In the genomic region with DNA sequence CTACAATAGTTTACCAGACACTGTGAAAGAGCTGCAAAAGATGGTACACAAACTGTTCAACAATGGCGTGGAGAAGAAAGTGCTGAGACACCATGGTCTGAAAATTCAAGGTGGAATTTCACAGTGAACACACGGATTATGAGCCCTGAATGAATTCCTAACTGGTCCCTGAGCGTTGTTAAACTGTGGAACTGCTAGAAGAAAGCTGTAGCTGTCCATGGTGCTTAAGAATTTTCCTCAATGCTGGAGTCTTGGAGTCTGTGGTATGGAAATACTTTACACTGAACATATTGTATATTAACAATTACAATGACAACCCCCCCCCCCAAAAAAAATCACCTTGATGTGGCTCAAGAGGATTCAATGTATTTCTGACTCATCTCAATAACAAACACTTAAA, we compare ENCODE assay signal across 14 cellular contexts.
DNase-seq lines count a peak whose midpoint lies in the region; ATAC-seq, FAIRE-seq and TF ChIP-seq lines count a peak whose summit lies in the region.
"Had no signal": no experiment of that assay in that cellular context is flagged by ENCODE, and none has a peak within 500 bp of the region (broad histone marks: within the 10 kb centered on the region; RNA-seq: fewer than 3 reads in every experiment).

No MANE protein-coding gene starts in this region.

- ATAC-seq in K562, result no peak
- no peak for ATAC-seq in activated CD8-positive, alpha-beta memory T cell treated with anti-CD3 and anti-CD28 coated beads, Interleukin-2, amount 10 ng/mL, durations not matched to agents 7 days and 5 days
- ATAC-seq in stimulated activated naive CD8-positive, alpha-beta T cell treated with anti-CD3 and anti-CD28 coated beads, Interleukin-15, Interleukin-2, amounts not matched to agents 100 U/mL and 50 U/mL, for 24 hours, result no peak
- ATAC-seq: activated T-helper 17 cell treated with anti-CD3 and anti-CD28 coated beads, Interleukin-2, amount 50 U/mL, for 72 hours; effector memory CD8-positive, alpha-beta T cell; sciatic nerve had no signal

- peaks cover 3% of the 10 kb centered on the region for H3K27me3 Mint-ChIP-seq in activated CD8-positive, alpha-beta memory T cell treated with anti-CD3 and anti-CD28 coated beads, Interleukin-2, amount 10 ng/mL, durations not matched to agents 7 days and 5 days
- H3K27me3 Mint-ChIP-seq: effector memory CD8-positive, alpha-beta T cell had no signal

- no peaks in the 10 kb centered on the region for H3K79me2 ChIP-seq in K562 (ENCODE audit: control insufficient read depth, insufficient read depth, low read length)

- H3K9me1 ChIP-seq in K562 (ENCODE audit: control insufficient read depth, insufficient read depth, low read length), result no peaks in the 10 kb centered on the region

- H3K27ac ChIP-seq in K562 (ENCODE audit: extremely low read depth, low read depth, low read length), result no peak overlapping the region
- H3K27ac ChIP-seq: VCaP had no signal

- no peak overlapping the region for H3K27ac Mint-ChIP-seq in activated CD8-positive, alpha-beta memory T cell treated with anti-CD3 and anti-CD28 coated beads, Interleukin-2, amount 10 ng/mL, durations not matched to agents 7 days and 5 days
- H3K27ac Mint-ChIP-seq: activated T-helper 17 cell treated with anti-CD3 and anti-CD28 coated beads, Interleukin-2, amount 50 U/mL, for 72 hours; effector memory CD8-positive, alpha-beta T cell had no signal

- no peak for TF ChIP-seq EP300 in K562 (IDR thresholded peaks at IDR 0.05; ENCODE audit: low read length)

- H3K4me3 ChIP-seq in LNCaP clone FGC (ENCODE audit: low read depth, low read length) (no peak overlapping the region), K562 (no peak overlapping the region)

- no peaks in the 10 kb centered on the region for H3K36me3 ChIP-seq in K562 (ENCODE audit: control insufficient read depth, insufficient read depth, low read length)

- TF ChIP-seq RAD21 in K562 (CRISPR knock-in tag; conservative IDR thresholded peaks at IDR 0.05 in 1 of 2, IDR thresholded peaks at IDR 0.05 in 1 of 2), result no peak

- POLR2A ChIA-PET in K562 (lab: Yijun Ruan, JAX), result no interaction called here

- H3K4me1 ChIP-seq in K562 (replicated peaks in 1 of 2; ENCODE audit: control insufficient read depth in 2 of 2, insufficient read depth in 2 of 2, low read length in 2 of 2), result no peaks in the 10 kb centered on the region

- H3K36me3 Mint-ChIP-seq in activated CD8-positive, alpha-beta memory T cell treated with anti-CD3 and anti-CD28 coated beads, Interleukin-2, amount 10 ng/mL, durations not matched to agents 7 days and 5 days, result no peaks in the 10 kb centered on the region

- H4K20me1 ChIP-seq in K562 (replicated peaks; ENCODE audit: control insufficient read depth, insufficient read depth, low read length), result no peaks in the 10 kb centered on the region

- H3K27me3 ChIP-seq in K562 (ENCODE audit: control insufficient read depth in 2 of 2, insufficient read depth in 2 of 2, low read length in 2 of 2), result no peaks in the 10 kb centered on the region

- FAIRE-seq in K562 (lab: Jason Lieb, UNC), result no peak

- no peak overlapping the region for H3K4me3 Mint-ChIP-seq in activated CD8-positive, alpha-beta memory T cell treated with anti-CD3 and anti-CD28 coated beads, Interleukin-2, amount 10 ng/mL, durations not matched to agents 7 days and 5 days
- H3K4me3 Mint-ChIP-seq: activated T-helper 17 cell treated with anti-CD3 and anti-CD28 coated beads, Interleukin-2, amount 50 U/mL, for 72 hours; effector memory CD8-positive, alpha-beta T cell had no signal

- H3K4me2 ChIP-seq in K562 (ENCODE audit: insufficient read depth, low read length), result no peak overlapping the region

- DNase-seq in AG20443 (ENCODE audit: low spot score), result peak; percentile 14
- DNase-seq in LNCaP clone FGC (ENCODE audit: low read depth), result peak; percentile 8
- DNase-seq in K562 (ENCODE audit: extremely low read depth in 1 of 4, low spot score in 3 of 4), result peak in 1 of 4 experiments; percentile 14
- peak; percentile 33 for DNase-seq in kidney tubule cell (ENCODE audit: low spot score)
- no peak for DNase-seq in NCI-H82 treated with DMSO at 0.1 percent for 48 hours (lab: John Stamatoyannopoulos, UW; ENCODE audit: unreplicated experiment)
- no peak for DNase-seq in activated CD8-positive, alpha-beta memory T cell treated with anti-CD3 and anti-CD28 coated beads, Interleukin-2, amount 10 ng/mL, durations not matched to agents 7 days and 5 days
- no peak for DNase-seq in stimulated activated naive CD8-positive, alpha-beta T cell treated with anti-CD3 and anti-CD28 coated beads, Interleukin-15, Interleukin-2, amounts not matched to agents 100 U/mL and 50 U/mL, for 24 hours
- no peak for DNase-seq in occipital lobe (lab: John Stamatoyannopoulos, UW)
- DNase-seq: effector memory CD8-positive, alpha-beta T cell; NCI-H1092; NK-92 treated with Interleukin-12 subunit alpha and Interleukin-12 subunit beta, amount 100 ng/mL, for 24 hours had no signal

- no peak overlapping the region for H2AFZ ChIP-seq in K562 (ENCODE audit: low read depth, low read length)

- in situ Hi-C loops in K562 (cut with MboI), result no loop called here

- 0% methylated on average over 3 of the region's 3 CpGs for WGBS in K562 (ENCODE audit: insufficient coverage, low coverage, missing lambda C conversion rate)

- TF ChIP-seq CTCF in LNCaP clone FGC (IDR thresholded peaks at IDR 0.05; ENCODE audit: control insufficient read depth, extremely low read depth, insufficient read depth), result no peak
- no peak for TF ChIP-seq CTCF in K562 (IDR thresholded peaks at IDR 0.05 in 2 of 3, conservative IDR thresholded peaks at IDR 0.05 in 1 of 3; ENCODE audit: insufficient read depth in 2 of 3, low read depth in 1 of 3, low read length in 3 of 3)

- BruUV-seq in K562 (replicated peaks; lab: Mats Ljungman, UMichigan), result no TSS peak

- no peak overlapping the region for H3K9ac ChIP-seq in K562 (ENCODE audit: insufficient read depth in 1 of 2, low read depth in 2 of 2, low read length in 2 of 2)

- intact Hi-C loops in K562 (cut with micrococcal nuclease), result no loop called here

- H3K9me3 ChIP-seq in K562 (replicated peaks; ENCODE audit: control insufficient read depth, insufficient read depth, low read depth, low read length), result no peaks in the 10 kb centered on the region

- no peak for TF ChIP-seq POLR2A in K562 (conservative IDR thresholded peaks at IDR 0.05)

- no peaks in the 10 kb centered on the region for H3K4me1 Mint-ChIP-seq in activated CD8-positive, alpha-beta memory T cell treated with anti-CD3 and anti-CD28 coated beads, Interleukin-2, amount 10 ng/mL, durations not matched to agents 7 days and 5 days
- H3K4me1 Mint-ChIP-seq: activated T-helper 17 cell treated with anti-CD3 and anti-CD28 coated beads, Interleukin-2, amount 50 U/mL, for 72 hours had no signal

- no peaks in the 10 kb centered on the region for H3K9me3 Mint-ChIP-seq in activated CD8-positive, alpha-beta memory T cell treated with anti-CD3 and anti-CD28 coated beads, Interleukin-2, amount 10 ng/mL, durations not matched to agents 7 days and 5 days (ENCODE audit: low read depth)
- H3K9me3 Mint-ChIP-seq: activated T-helper 17 cell treated with anti-CD3 and anti-CD28 coated beads, Interleukin-2, amount 50 U/mL, for 72 hours; effector memory CD8-positive, alpha-beta T cell had no signal

- CTCF ChIA-PET in K562 (lab: Yijun Ruan, JAX; ENCODE audit: low intra/inter-chr PET ratio), result no interaction called here
- CTCF ChIA-PET in activated CD8-positive, alpha-beta memory T cell treated with anti-CD3 and anti-CD28 coated beads, Interleukin-2, amount 10 ng/mL, durations not matched to agents 7 days and 5 days (lab: Charles Lee), result no interaction called here

TF ChIP-seq in K562, 482 proteins besides CTCF, POLR2A, EP300 and RAD21:
- TF ChIP-seq MIER1 (IDR thresholded peaks at IDR 0.05; ENCODE audit: low read depth) (peak; percentile 67; the same call in 1 of the 2 replicates), YY1 (IDR thresholded peaks at IDR 0.05; ENCODE audit: borderline replicate concordance in 1 of 3, control insufficient read depth in 1 of 3, extremely low read depth in 1 of 3, insufficient read depth in 3 of 3, insufficient read length in 1 of 3, insufficient replicate concordance in 2 of 3, low read depth in 1 of 3, low read length in 2 of 3) (no peak), EHMT2 (IDR thresholded peaks at IDR 0.05) (peak; percentile 79)
- TF ChIP-seq, protein P1, sequence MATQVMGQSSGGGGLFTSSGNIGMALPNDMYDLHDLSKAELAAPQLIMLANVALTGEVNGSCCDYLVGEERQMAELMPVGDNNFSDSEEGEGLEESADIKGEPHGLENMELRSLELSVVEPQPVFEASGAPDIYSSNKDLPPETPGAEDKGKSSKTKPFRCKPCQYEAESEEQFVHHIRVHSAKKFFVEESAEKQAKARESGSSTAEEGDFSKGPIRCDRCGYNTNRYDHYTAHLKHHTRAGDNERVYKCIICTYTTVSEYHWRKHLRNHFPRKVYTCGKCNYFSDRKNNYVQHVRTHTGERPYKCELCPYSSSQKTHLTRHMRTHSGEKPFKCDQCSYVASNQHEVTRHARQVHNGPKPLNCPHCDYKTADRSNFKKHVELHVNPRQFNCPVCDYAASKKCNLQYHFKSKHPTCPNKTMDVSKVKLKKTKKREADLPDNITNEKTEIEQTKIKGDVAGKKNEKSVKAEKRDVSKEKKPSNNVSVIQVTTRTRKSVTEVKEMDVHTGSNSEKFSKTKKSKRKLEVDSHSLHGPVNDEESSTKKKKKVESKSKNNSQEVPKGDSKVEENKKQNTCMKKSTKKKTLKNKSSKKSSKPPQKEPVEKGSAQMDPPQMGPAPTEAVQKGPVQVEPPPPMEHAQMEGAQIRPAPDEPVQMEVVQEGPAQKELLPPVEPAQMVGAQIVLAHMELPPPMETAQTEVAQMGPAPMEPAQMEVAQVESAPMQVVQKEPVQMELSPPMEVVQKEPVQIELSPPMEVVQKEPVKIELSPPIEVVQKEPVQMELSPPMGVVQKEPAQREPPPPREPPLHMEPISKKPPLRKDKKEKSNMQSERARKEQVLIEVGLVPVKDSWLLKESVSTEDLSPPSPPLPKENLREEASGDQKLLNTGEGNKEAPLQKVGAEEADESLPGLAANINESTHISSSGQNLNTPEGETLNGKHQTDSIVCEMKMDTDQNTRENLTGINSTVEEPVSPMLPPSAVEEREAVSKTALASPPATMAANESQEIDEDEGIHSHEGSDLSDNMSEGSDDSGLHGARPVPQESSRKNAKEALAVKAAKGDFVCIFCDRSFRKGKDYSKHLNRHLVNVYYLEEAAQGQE (CRISPR knock-in tag; IDR thresholded peaks at IDR 0.05; ENCODE audit: low read depth), result peak; percentile 87
TF ChIP-seq in K562: peak in this region for 3.

Comparison
In these comparisons a context has a peak if more than half of its experiments do, and no peak if none do; other contexts are left out.
1. DNase-seq: peak in AG20443 (single experiment), LNCaP clone FGC (single experiment) and kidney tubule cell (single experiment); none in NCI-H82 treated with DMSO at 0.1 percent for 48 hours (single experiment), activated CD8-positive, alpha-beta memory T cell treated with anti-CD3 and anti-CD28 coated beads, Interleukin-2, amount 10 ng/mL, durations not matched to agents 7 days and 5 days (single experiment), stimulated activated naive CD8-positive, alpha-beta T cell treated with anti-CD3 and anti-CD28 coated beads, Interleukin-15, Interleukin-2, amounts not matched to agents 100 U/mL and 50 U/mL, for 24 hours (single experiment) and occipital lobe (single experiment).